In genomic region chr18:44409071-44409470, GRCh38 we compare ENCODE assay signal across 21 cellular contexts.
"Had no signal": no experiment of that assay in that cellular context is flagged by ENCODE, and none has a peak within 500 bp of the region (broad histone marks: within the 10 kb centered on the region; RNA-seq: fewer than 3 reads in every experiment).

No MANE protein-coding gene starts in this region.

- H3K36me3 Mint-ChIP-seq: stimulated activated naive B cell treated with anti-CD40 and anti-IgM and Interleukin-4, amounts not matched to agents 10 μg/mL and 1 μg/mL and 100 μg/mL, for 72 hours had no signal

- H3K36me3 ChIP-seq: esophagus muscularis mucosa, right lobe of liver, transverse colon, vagina had no signal

- H3K9me3 Mint-ChIP-seq: stimulated activated naive CD8-positive, alpha-beta T cell treated with anti-CD3 and anti-CD28 coated beads, Interleukin-15, Interleukin-2, amounts not matched to agents 100 ng/mL and 50 ng/mL, for 24 hours had no signal

- H3K27ac ChIP-seq: dorsolateral prefrontal cortex, esophagus muscularis mucosa, parathyroid adenoma, right lobe of liver, transverse colon, vagina had no signal

- H3K9me3 ChIP-seq: esophagus muscularis mucosa, right lobe of liver, transverse colon, vagina had no signal

- H3K4me1 ChIP-seq: parathyroid adenoma, right lobe of liver, transverse colon had no signal

- H3K4me3 Mint-ChIP-seq: immature natural killer cell; natural killer cell treated with Interleukin-12 subunit alpha and Interleukin-12 subunit beta and Interleukin-15 and Interleukin-18, amount 100 ng/mL, for 72 hours; neural crest cell; stimulated activated naive B cell treated with anti-CD40 and anti-IgM and Interleukin-4, amounts not matched to agents 10 μg/mL and 1 μg/mL and 100 μg/mL, for 72 hours; stimulated activated naive CD8-positive, alpha-beta T cell treated with anti-CD3 and anti-CD28 coated beads, Interleukin-15, Interleukin-2, amounts not matched to agents 100 ng/mL and 50 ng/mL, for 24 hours had no signal

- DNase-seq: dorsolateral prefrontal cortex; effector CD4-positive, alpha-beta T cell; hypothalamus; immature natural killer cell; islet precursor cell; right lobe of liver; small intestine; stimulated activated CD4-positive, alpha-beta T cell treated with anti-CD3 and anti-CD28 coated beads, Interleukin-15, amount 100 ng/mL, for 24 hours; stimulated activated CD4-positive, alpha-beta T cell treated with anti-CD3 and anti-CD28 coated beads, Interleukin-2, amount 100 ng/mL, for 48 hours; stimulated activated naive B cell treated with anti-CD40 and anti-IgM and Interleukin-4, amounts not matched to agents 10 μg/mL and 1 μg/mL and 100 μg/mL, for 72 hours; transverse colon had no signal

- H3K27ac Mint-ChIP-seq: immature natural killer cell; natural killer cell treated with Interleukin-12 subunit alpha and Interleukin-12 subunit beta and Interleukin-15 and Interleukin-18, amount 100 ng/mL, for 72 hours; progenitor cell of endocrine pancreas; stimulated activated naive B cell treated with anti-CD40 and anti-IgM and Interleukin-4, amounts not matched to agents 10 μg/mL and 1 μg/mL and 100 μg/mL, for 72 hours; stimulated activated naive CD8-positive, alpha-beta T cell treated with anti-CD3 and anti-CD28 coated beads, Interleukin-15, Interleukin-2, amounts not matched to agents 100 ng/mL and 50 ng/mL, for 24 hours had no signal

- FAIRE-seq: colon, frontal cortex had no signal

- H3K9ac ChIP-seq: parathyroid adenoma had no signal

- H3K27me3 ChIP-seq: dorsolateral prefrontal cortex, esophagus muscularis mucosa, right lobe of liver, transverse colon, vagina had no signal

- H3K27me3 Mint-ChIP-seq: natural killer cell treated with Interleukin-12 subunit alpha and Interleukin-12 subunit beta and Interleukin-15 and Interleukin-18, amount 100 ng/mL, for 72 hours; progenitor cell of endocrine pancreas; stimulated activated naive CD8-positive, alpha-beta T cell treated with anti-CD3 and anti-CD28 coated beads, Interleukin-15, Interleukin-2, amounts not matched to agents 100 ng/mL and 50 ng/mL, for 24 hours had no signal

- H2AFZ ChIP-seq: parathyroid adenoma had no signal

- H3K4me3 ChIP-seq: dorsolateral prefrontal cortex, esophagus muscularis mucosa, right lobe of liver, transverse colon, vagina had no signal

- H3K79me2 ChIP-seq: parathyroid adenoma had no signal

- ATAC-seq: left lobe of liver; natural killer cell treated with Interleukin-12 subunit alpha and Interleukin-12 subunit beta and Interleukin-15 and Interleukin-18, amount 100 ng/mL, for 72 hours; right lobe of liver; stimulated activated naive B cell treated with anti-CD40 and anti-IgM and Interleukin-4, amounts not matched to agents 10 μg/mL and 1 μg/mL and 100 μg/mL, for 72 hours had no signal

- H3K4me1 Mint-ChIP-seq: immature natural killer cell; stimulated activated naive B cell treated with anti-CD40 and anti-IgM and Interleukin-4, amounts not matched to agents 10 μg/mL and 1 μg/mL and 100 μg/mL, for 72 hours had no signal
